1 cellular context compared by ENCODE assay signal in the genomic region with DNA sequence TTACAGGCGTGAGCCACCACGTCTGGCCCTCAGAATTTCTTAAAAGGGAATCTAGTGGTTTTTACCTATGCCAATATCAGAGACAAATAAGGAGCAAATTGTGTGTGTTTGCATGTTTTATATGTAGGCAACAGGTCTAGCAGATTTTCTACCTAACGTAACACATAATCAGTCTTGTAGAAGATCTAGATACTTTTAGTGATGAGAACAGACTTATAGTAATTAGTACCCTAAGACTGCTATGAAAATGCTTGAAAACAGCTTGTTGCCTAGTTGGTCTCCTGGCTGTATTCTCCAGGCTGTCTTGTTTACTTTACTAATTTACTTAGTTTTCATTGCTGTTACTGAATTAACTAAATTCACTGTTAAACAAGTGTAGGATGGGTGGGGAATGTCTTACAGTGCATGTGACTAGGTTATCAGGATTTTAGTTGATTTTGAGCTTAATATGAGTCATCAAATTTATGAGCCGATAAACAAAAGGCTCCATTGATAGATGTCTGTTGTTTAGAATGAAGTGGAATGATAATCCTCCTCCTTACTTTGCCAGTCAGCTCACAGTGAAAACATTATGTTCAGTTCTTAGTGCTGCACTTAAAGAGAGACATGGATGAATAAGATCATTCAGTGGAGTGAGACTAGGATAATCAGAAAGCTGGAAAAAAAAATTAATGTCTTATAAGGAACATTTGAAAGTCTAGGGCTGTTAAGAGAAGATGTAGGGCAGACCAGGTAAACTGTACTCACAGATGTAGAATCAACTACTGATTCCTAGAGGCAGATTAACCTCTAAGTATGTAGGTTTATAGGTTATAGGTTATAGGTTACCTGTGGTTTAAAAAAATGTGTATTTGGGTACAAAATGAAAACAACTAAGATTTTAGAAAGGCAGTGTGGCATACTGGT.
TF ChIP-seq lines count a peak whose summit lies in the region.

No MANE protein-coding gene starts in this region.

TF ChIP-seq in HEK293, 187 proteins besides CTCF, POLR2A, EP300 and RAD21 (continued from another document):
- 0 out of 2 replicates have a peak, but pooled peaks have one; percentile 16 for TF ChIP-seq ZNF366 (tag by site-specific recombination; conservative IDR thresholded peaks at IDR 0.05)
- no peak for TF ChIP-seq ZNF518A (tag by site-specific recombination; conservative IDR thresholded peaks at IDR 0.05; ENCODE audit: low read depth)
- TF ChIP-seq ZNF664 (tag by site-specific recombination; IDR thresholded peaks at IDR 0.05) = 0 out of 2 replicates have a peak, but pooled peaks have one; percentile 20
- TF ChIP-seq ZNF155 (tag by site-specific recombination; IDR thresholded peaks at IDR 0.05) = no peak
- no peak for TF ChIP-seq ZNF514 (tag by site-specific recombination; IDR thresholded peaks at IDR 0.05)
- TF ChIP-seq, protein P1, sequence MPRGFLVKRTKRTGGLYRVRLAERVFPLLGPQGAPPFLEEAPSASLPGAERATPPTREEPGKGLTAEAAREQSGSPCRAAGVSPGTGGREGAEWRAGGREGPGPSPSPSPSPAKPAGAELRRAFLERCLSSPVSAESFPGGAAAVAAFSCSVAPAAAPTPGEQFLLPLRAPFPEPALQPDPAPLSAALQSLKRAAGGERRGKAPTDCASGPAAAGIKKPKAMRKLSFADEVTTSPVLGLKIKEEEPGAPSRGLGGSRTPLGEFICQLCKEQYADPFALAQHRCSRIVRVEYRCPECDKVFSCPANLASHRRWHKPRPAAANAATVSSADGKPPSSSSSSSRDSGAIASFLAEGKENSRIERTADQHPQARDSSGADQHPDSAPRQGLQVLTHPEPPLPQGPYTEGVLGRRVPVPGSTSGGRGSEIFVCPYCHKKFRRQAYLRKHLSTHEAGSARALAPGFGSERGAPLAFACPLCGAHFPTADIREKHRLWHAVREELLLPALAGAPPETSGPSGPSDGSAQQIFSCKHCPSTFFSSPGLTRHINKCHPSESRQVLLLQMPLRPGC (tag by site-specific recombination; IDR thresholded peaks at IDR 0.05) = peak; percentile 23; the same call in 1 of the 2 replicates
- peak; percentile 67 for TF ChIP-seq FEZF1 (tag by site-specific recombination; IDR thresholded peaks at IDR 0.05)
